ENCODE assay signal across 8 cellular contexts in the genomic region with DNA sequence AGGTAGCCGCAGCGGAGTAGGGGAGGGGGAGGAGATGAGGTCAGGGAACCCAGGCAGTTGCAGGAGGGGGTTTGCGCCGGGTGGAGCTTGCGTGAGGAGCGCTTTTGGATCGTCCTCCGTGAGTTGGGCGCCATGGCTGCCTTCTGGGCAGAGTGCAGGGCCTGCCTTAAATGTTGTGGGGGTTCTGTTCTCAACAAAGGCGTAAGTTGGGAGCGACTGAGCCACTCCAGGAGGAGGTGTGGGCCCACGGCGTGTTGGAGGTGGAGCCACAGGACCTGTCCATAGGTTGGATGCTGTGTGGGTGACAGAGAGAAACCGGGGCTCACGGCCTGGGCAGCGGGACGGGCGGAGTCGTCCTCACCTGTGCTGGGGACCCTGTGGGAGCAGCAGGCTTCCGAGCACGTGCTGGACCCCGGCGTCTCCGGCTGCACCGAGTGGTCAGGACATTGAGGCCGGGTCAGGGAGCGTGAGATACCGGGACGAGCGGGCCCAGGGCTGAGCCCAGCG. TPM values are rescaled to one million over a fixed set of nuclear protein-coding genes. Genes with fewer than 3 reads are reported as not detected.
A peak's percentile ranks its signal among the peaks of the same experiment; 100 is the strongest.
DNase-seq lines count a peak whose midpoint lies in the region; ATAC-seq, FAIRE-seq and TF ChIP-seq lines count a peak whose summit lies in the region.

No MANE protein-coding gene starts in this region.

- POLR2A ChIA-PET in activated B cell treated with CpG ODN at 0.5 μM for 24 hours (lab: Charles Lee) (interaction anchor here (0.6 to 3.6 kb wide), 9 partner anchors 13 to 80 kb away, joined by 3 to 35 read pairs (median 4); partner anchors contain the start of genes BET1L and RIC8A), endothelial cell of umbilical vein (lab: Charles Lee) (no interaction called here)

- H3K9ac ChIP-seq in endothelial cell of umbilical vein (replicated peaks; ENCODE audit: extremely low read depth, insufficient read depth, low read length): no peak overlapping the region

- H3K36me3 Mint-ChIP-seq in activated B cell treated with CpG ODN at 0.5 μM for 24 hours (ENCODE audit: low read depth) (peaks cover 9% of the 10 kb centered on the region), neural crest cell (ENCODE audit: low read depth) (no peaks in the 10 kb centered on the region)

- H3K79me2 ChIP-seq in endothelial cell of umbilical vein (ENCODE audit: control insufficient read depth, insufficient read depth, low read length): no peaks in the 10 kb centered on the region

- no peak for FAIRE-seq in endothelial cell of umbilical vein (lab: Jason Lieb, UNC)

- peak overlapping the region; percentile 11 for H3K4me2 ChIP-seq in endothelial cell of umbilical vein (ENCODE audit: insufficient read depth, low read length)

- H3K27ac Mint-ChIP-seq in activated B cell treated with CpG ODN at 0.5 μM for 24 hours (no peak overlapping the region), neural crest cell (ENCODE audit: unreplicated experiment) (no peak overlapping the region)

- H3K4me1 ChIP-seq in endothelial cell of umbilical vein (ENCODE audit: control insufficient read depth, extremely low read depth, insufficient read depth, low read length): peaks cover 3% of the 10 kb centered on the region

- H3K4me3 ChIP-seq in GM06990 (replicated peaks; ENCODE audit: low read depth, low read length) (peak overlapping the region; percentile 62), endothelial cell of umbilical vein (replicated peaks in 1 of 3; ENCODE audit: insufficient read depth in 1 of 3, low read depth in 1 of 3, low read length in 3 of 3) (peak overlapping the region in 1 of 3 experiments; percentile 58)

- no peak for TF ChIP-seq POLR2A in endothelial cell of umbilical vein (IDR thresholded peaks at IDR 0.05; ENCODE audit: low read depth, low read length)

- BruUV-seq in endothelial cell of umbilical vein (replicated peaks; lab: Mats Ljungman, UMichigan): no TSS peak

- intact Hi-C loops in activated B cell treated with CpG ODN at 0.5 μM for 24 hours (cut with micrococcal nuclease) (loop anchor here (1.0 to 5.0 kb wide), 4 partner anchors 8 to 51 kb away; partner anchors contain the start of genes PSMD13 and SIRT3), endothelial cell of umbilical vein (cut with micrococcal nuclease) (no loop called here)

- H3K9me3 ChIP-seq in endothelial cell of umbilical vein (replicated peaks; ENCODE audit: control insufficient read depth, insufficient read depth, low read length): no peaks in the 10 kb centered on the region

- H3K27ac ChIP-seq in endothelial cell of umbilical vein (ENCODE audit: insufficient read depth, low read depth, low read length): no peak overlapping the region

- ATAC-seq in activated B cell treated with CpG ODN at 0.5 μM for 24 hours (ENCODE audit: low read depth): no peak
- no peak for ATAC-seq in HG02884 (IDR thresholded peaks at IDR 0.05; ENCODE audit: unreplicated experiment)
- no peak for ATAC-seq in GM19467 (IDR thresholded peaks at IDR 0.05; ENCODE audit: unreplicated experiment)

- H3K27me3 ChIP-seq in GM06990 (replicated peaks; ENCODE audit: control insufficient read depth, insufficient read depth, low read length): no peaks in the 10 kb centered on the region
- H3K27me3 ChIP-seq in endothelial cell of umbilical vein (ENCODE audit: control insufficient read depth in 2 of 2, insufficient read depth in 2 of 2, low read length in 2 of 2): peaks cover 8 to 10% of the 10 kb centered on the region in 2 experiments

- H2AFZ ChIP-seq in endothelial cell of umbilical vein (ENCODE audit: low read depth, low read length): peak overlapping the region; percentile 83

- no peaks in the 10 kb centered on the region; the same call in 1 of the 2 replicates for H3K36me3 ChIP-seq in GM06990 (ENCODE audit: control insufficient read depth, insufficient read depth, low read length)
- H3K36me3 ChIP-seq in endothelial cell of umbilical vein (ENCODE audit: control insufficient read depth in 2 of 2, extremely low read depth in 1 of 2, insufficient read depth in 2 of 2, low read length in 2 of 2): peaks cover 0 to under 1% of the 10 kb centered on the region in 2 experiments

- H3K4me1 Mint-ChIP-seq in activated B cell treated with CpG ODN at 0.5 μM for 24 hours: peaks cover 17% of the 10 kb centered on the region
- H3K4me1 Mint-ChIP-seq in neural crest cell: peaks cover 11% of the 10 kb centered on the region

- H3K4me3 Mint-ChIP-seq in activated B cell treated with CpG ODN at 0.5 μM for 24 hours (peak overlapping the region; percentile 82), neural crest cell (peak overlapping the region; percentile 76)

- no peaks in the 10 kb centered on the region for H3K9me1 ChIP-seq in endothelial cell of umbilical vein (replicated peaks; ENCODE audit: control insufficient read depth, extremely low read depth, insufficient read depth, low read length)

- in situ Hi-C loops in G401 (cut with HindIII; ENCODE audit: low sequenced_read_pairs): no loop called here

- DNase-seq in GM06990 (ENCODE audit: extremely low read depth, insufficient read length) (no peak), activated B cell treated with CpG ODN at 0.5 μM for 24 hours (peak; percentile 17), endothelial cell of umbilical vein (ENCODE audit: low read depth, low spot score) (no peak), neural crest cell (ENCODE audit: low read depth, low spot score) (no peak), G401 (ENCODE audit: low spot score) (no peak), iPS-NIHi11 (ENCODE audit: low spot score) (no peak)

- TF ChIP-seq CTCF in GM06990 (IDR thresholded peaks at IDR 0.05; ENCODE audit: insufficient read depth, low read length, poor library complexity, severe bottlenecking): no peak
- TF ChIP-seq CTCF in activated B cell treated with CpG ODN at 0.5 μM for 24 hours (IDR thresholded peaks at IDR 0.05): no peak
- no peak for TF ChIP-seq CTCF in endothelial cell of umbilical vein (IDR thresholded peaks at IDR 0.05; ENCODE audit: extremely low read depth in 1 of 2, insufficient read depth in 1 of 2, low read depth in 1 of 2, low read length in 2 of 2)
- TF ChIP-seq CTCF in neural crest cell (conservative IDR thresholded peaks at IDR 0.05): no peak

- no peaks in the 10 kb centered on the region for H4K20me1 ChIP-seq in endothelial cell of umbilical vein (replicated peaks; ENCODE audit: control insufficient read depth, extremely low read depth, insufficient read depth, low read length)

- CTCF ChIA-PET in activated B cell treated with CpG ODN at 0.5 μM for 24 hours (lab: Charles Lee): interaction anchor here (1.1 to 2.2 kb wide), 2 partner anchors 37 to 161 kb away, joined by 3 to 9 read pairs; no protein-coding TSS in a partner anchor
- CTCF ChIA-PET in endothelial cell of umbilical vein (lab: Charles Lee): interaction anchor here (1.5 kb wide), 1 partner anchor 37 kb away, joined by 3 read pairs; no protein-coding TSS in a partner anchor

- dilution Hi-C loops in endothelial cell of umbilical vein (cut with MboI; ENCODE audit: extremely low pct_ligation_motif_present, low sequenced_read_pairs): no loop called here

- H3K27me3 Mint-ChIP-seq in activated B cell treated with CpG ODN at 0.5 μM for 24 hours: peaks cover 14% of the 10 kb centered on the region
- peaks cover 13% of the 10 kb centered on the region for H3K27me3 Mint-ChIP-seq in neural crest cell (ENCODE audit: low read depth)

- H3K9me3 Mint-ChIP-seq in activated B cell treated with CpG ODN at 0.5 μM for 24 hours: no peaks in the 10 kb centered on the region
- no peaks in the 10 kb centered on the region for H3K9me3 Mint-ChIP-seq in neural crest cell

RNA-seq across cellular contexts. Expression of gene PGGHG, which starts 1.1 kb away (rescaled TPM):
- total RNA-seq in activated B cell treated with CpG ODN at 0.5 μM for 24 hours (62.3 and 74.1 TPM in 2 replicates), endothelial cell of umbilical vein (42.4 and 48.1 TPM in 2 replicates), neural crest cell (23.2 and 25.1 TPM in 2 replicates)
- polyA plus RNA-seq in endothelial cell of umbilical vein: 31.6 and 37.9 TPM in 2 replicates
- 6.3 and 10.3 TPM in 2 replicates for polyA plus RNA-seq in endothelial cell of umbilical vein (2011; cell fraction: cytosol; rRNA removed)
- polyA plus RNA-seq in endothelial cell of umbilical vein (2011; cell fraction: nucleus; rRNA removed): 302 and 379 TPM in 2 replicates
- 14.3 and 31.3 TPM in 2 replicates for polyA plus RNA-seq in endothelial cell of umbilical vein (2012)
- polyA minus RNA-seq in endothelial cell of umbilical vein: 12.9 and 13.3 TPM in 2 replicates
- polyA minus RNA-seq in endothelial cell of umbilical vein (2011; cell fraction: cytosol; rRNA and poly(A)+ RNA removed): 0.61 TPM
- polyA minus RNA-seq in endothelial cell of umbilical vein (2011; cell fraction: nucleus; rRNA and poly(A)+ RNA removed): 19.8 and 36.7 TPM in 2 replicates
- 18.8 and 20.4 TPM in 2 replicates for total RNA-seq in G401 (2014; rRNA removed; shearing (Covaris generic))

RNA-seq across cellular contexts. Expression of gene NLRP6, which starts 9.7 kb away (rescaled TPM):
- total RNA-seq in activated B cell treated with CpG ODN at 0.5 μM for 24 hours (0.46 and 0.64 TPM in 2 replicates), endothelial cell of umbilical vein (not detected in 2 replicates), neural crest cell (not detected in 2 replicates)
- polyA plus RNA-seq in endothelial cell of umbilical vein: not detected in 2 replicates
- not detected in 2 replicates for polyA plus RNA-seq in endothelial cell of umbilical vein (2011; cell fraction: cytosol; rRNA removed)
- not detected in 2 replicates for polyA plus RNA-seq in endothelial cell of umbilical vein (2011; cell fraction: nucleus; rRNA removed)
- polyA plus RNA-seq in endothelial cell of umbilical vein (2012): not detected in 2 replicates
- not detected in 2 replicates for polyA minus RNA-seq in endothelial cell of umbilical vein
- not detected for polyA minus RNA-seq in endothelial cell of umbilical vein (2011; cell fraction: cytosol; rRNA and poly(A)+ RNA removed)
- polyA minus RNA-seq in endothelial cell of umbilical vein (2011; cell fraction: nucleus; rRNA and poly(A)+ RNA removed): not detected in 2 replicates
- total RNA-seq in G401 (2014; rRNA removed; shearing (Covaris generic)): not detected in 2 replicates

RNA-seq across cellular contexts. Expression of gene IFITM5, which starts 11.5 kb away (rescaled TPM):
- total RNA-seq in activated B cell treated with CpG ODN at 0.5 μM for 24 hours: not detected in 2 replicates
- not detected in 2 replicates for total RNA-seq in endothelial cell of umbilical vein
- polyA plus RNA-seq in endothelial cell of umbilical vein: not detected in 2 replicates
- polyA plus RNA-seq in endothelial cell of umbilical vein (2011; cell fraction: cytosol; rRNA removed): not detected in 2 replicates
- polyA plus RNA-seq in endothelial cell of umbilical vein (2011; cell fraction: nucleus; rRNA removed): not detected in 2 replicates
- polyA plus RNA-seq in endothelial cell of umbilical vein (2012): not detected in 2 replicates
- polyA minus RNA-seq in endothelial cell of umbilical vein: not detected in 2 replicates
- polyA minus RNA-seq in endothelial cell of umbilical vein (2011; cell fraction: cytosol; rRNA and poly(A)+ RNA removed): not detected
- polyA minus RNA-seq in endothelial cell of umbilical vein (2011; cell fraction: nucleus; rRNA and poly(A)+ RNA removed): not detected in 2 replicates
- total RNA-seq in neural crest cell: not detected in 2 replicates
- not detected in 2 replicates for total RNA-seq in G401 (2014; rRNA removed; shearing (Covaris generic))

RNA-seq across cellular contexts. Expression of gene IFITM2, which starts 19.7 kb away (rescaled TPM):
- total RNA-seq in activated B cell treated with CpG ODN at 0.5 μM for 24 hours: 112 and 125 TPM in 2 replicates
- 219 and 263 TPM in 2 replicates for total RNA-seq in endothelial cell of umbilical vein
- 1,135 and 1,428 TPM in 2 replicates for polyA plus RNA-seq in endothelial cell of umbilical vein
- 681 and 696 TPM in 2 replicates for polyA plus RNA-seq in endothelial cell of umbilical vein (2011; cell fraction: cytosol; rRNA removed)
- 144 and 187 TPM in 2 replicates for polyA plus RNA-seq in endothelial cell of umbilical vein (2011; cell fraction: nucleus; rRNA removed)
- 576 and 617 TPM in 2 replicates for polyA plus RNA-seq in endothelial cell of umbilical vein (2012)
- 371 and 437 TPM in 2 replicates for polyA minus RNA-seq in endothelial cell of umbilical vein
- polyA minus RNA-seq in endothelial cell of umbilical vein (2011; cell fraction: cytosol; rRNA and poly(A)+ RNA removed): 132 TPM
- polyA minus RNA-seq in endothelial cell of umbilical vein (2011; cell fraction: nucleus; rRNA and poly(A)+ RNA removed): 35.2 and 49.4 TPM in 2 replicates
- 55.0 and 67.2 TPM in 2 replicates for total RNA-seq in neural crest cell
- 7.8 and 31.3 TPM in 2 replicates for total RNA-seq in G401 (2014; rRNA removed; shearing (Covaris generic))

RNA-seq across cellular contexts. Expression of gene IFITM1, which starts 26.0 kb away (rescaled TPM):
- total RNA-seq in activated B cell treated with CpG ODN at 0.5 μM for 24 hours (21.2 and 25.3 TPM in 2 replicates), endothelial cell of umbilical vein (4.0 and 11.5 TPM in 2 replicates), neural crest cell (2.0 and 2.3 TPM in 2 replicates)
- 24.6 and 34.1 TPM in 2 replicates for polyA plus RNA-seq in endothelial cell of umbilical vein
- 16.0 and 16.3 TPM in 2 replicates for polyA plus RNA-seq in endothelial cell of umbilical vein (2011; cell fraction: cytosol; rRNA removed)
- 3.6 and 5.7 TPM in 2 replicates for polyA plus RNA-seq in endothelial cell of umbilical vein (2011; cell fraction: nucleus; rRNA removed)
- 4.2 and 10.0 TPM in 2 replicates for polyA plus RNA-seq in endothelial cell of umbilical vein (2012)
- 29.1 and 50.9 TPM in 2 replicates for polyA minus RNA-seq in endothelial cell of umbilical vein
- 128 TPM for polyA minus RNA-seq in endothelial cell of umbilical vein (2011; cell fraction: cytosol; rRNA and poly(A)+ RNA removed)
- 0.72 and 3.4 TPM in 2 replicates for polyA minus RNA-seq in endothelial cell of umbilical vein (2011; cell fraction: nucleus; rRNA and poly(A)+ RNA removed)
- 76.4 and 108 TPM in 2 replicates for total RNA-seq in G401 (2014; rRNA removed; shearing (Covaris generic))
